ENCODE assay signal across 18 cellular contexts in genomic region chr10:131779661-131780394, GRCh38.
DNase-seq lines count a peak whose midpoint lies in the region; ATAC-seq, FAIRE-seq and TF ChIP-seq lines count a peak whose summit lies in the region.
"Had no signal": no experiment of that assay in that cellular context is flagged by ENCODE, and none has a peak within 500 bp of the region (broad histone marks: within the 10 kb centered on the region; RNA-seq: fewer than 3 reads in every experiment).

No MANE protein-coding gene starts in this region.

- TF ChIP-seq CTCF in kidney (IDR thresholded peaks at IDR 0.05; ENCODE audit: borderline replicate concordance, extremely low read depth, insufficient read depth) (no peak), osteocyte (IDR thresholded peaks at IDR 0.05) (no peak), type B pancreatic cell (conservative IDR thresholded peaks at IDR 0.05) (no peak)

- no peaks in the 10 kb centered on the region for H3K36me3 Mint-ChIP-seq in activated CD8-positive, alpha-beta memory T cell treated with anti-CD3 and anti-CD28 coated beads, Interleukin-2, amount 10 ng/mL, durations not matched to agents 7 days and 5 days
- H3K36me3 Mint-ChIP-seq in osteocyte (ENCODE audit: unreplicated experiment) (peaks cover 2% of the 10 kb centered on the region), type B pancreatic cell (no peaks in the 10 kb centered on the region)
- H3K36me3 Mint-ChIP-seq: CD14-positive monocyte had no signal

- H3K4me1 Mint-ChIP-seq in activated CD8-positive, alpha-beta memory T cell treated with anti-CD3 and anti-CD28 coated beads, Interleukin-2, amount 10 ng/mL, durations not matched to agents 7 days and 5 days, result no peaks in the 10 kb centered on the region
- H3K4me1 Mint-ChIP-seq in osteocyte (ENCODE audit: unreplicated experiment) (no peaks in the 10 kb centered on the region), type B pancreatic cell (ENCODE audit: unreplicated experiment) (peaks cover 5% of the 10 kb centered on the region)
- H3K4me1 Mint-ChIP-seq: CD14-positive monocyte; CD4-positive, alpha-beta memory T cell had no signal

- CTCF ChIA-PET in activated CD8-positive, alpha-beta memory T cell treated with anti-CD3 and anti-CD28 coated beads, Interleukin-2, amount 10 ng/mL, durations not matched to agents 7 days and 5 days (lab: Charles Lee), result no interaction called here

- H3K27ac Mint-ChIP-seq in activated CD8-positive, alpha-beta memory T cell treated with anti-CD3 and anti-CD28 coated beads, Interleukin-2, amount 10 ng/mL, durations not matched to agents 7 days and 5 days, result no peak overlapping the region
- H3K27ac Mint-ChIP-seq in osteocyte (ENCODE audit: unreplicated experiment), result no peak overlapping the region
- no peak overlapping the region for H3K27ac Mint-ChIP-seq in type B pancreatic cell
- H3K27ac Mint-ChIP-seq: CD14-positive monocyte had no signal

- no peaks in the 10 kb centered on the region for H3K27me3 Mint-ChIP-seq in activated CD8-positive, alpha-beta memory T cell treated with anti-CD3 and anti-CD28 coated beads, Interleukin-2, amount 10 ng/mL, durations not matched to agents 7 days and 5 days
- no peaks in the 10 kb centered on the region for H3K27me3 Mint-ChIP-seq in osteocyte (ENCODE audit: unreplicated experiment)
- H3K27me3 Mint-ChIP-seq in type B pancreatic cell, result peaks cover 3% of the 10 kb centered on the region

- H3K4me3 ChIP-seq in kidney (ENCODE audit: low read length in 2 of 2), result no peak overlapping the region
- H3K4me3 ChIP-seq: BLaER1, GM12878, GM23248 had no signal

- H3K36me3 ChIP-seq in kidney (ENCODE audit: control insufficient read depth in 1 of 2, insufficient read depth in 2 of 2, low read length in 2 of 2), result no peaks in the 10 kb centered on the region
- H3K36me3 ChIP-seq: BLaER1 had no signal

- intact Hi-C loops in kidney (cut with DNase I), result no loop called here

- H3K9me3 ChIP-seq in kidney (ENCODE audit: control insufficient read depth in 1 of 2, low read length in 2 of 2), result peaks cover 7 to 27% of the 10 kb centered on the region in 2 donors

- ATAC-seq in activated CD8-positive, alpha-beta memory T cell treated with anti-CD3 and anti-CD28 coated beads, Interleukin-2, amount 10 ng/mL, durations not matched to agents 7 days and 5 days, result no peak
- ATAC-seq in GM19395 (IDR thresholded peaks at IDR 0.05; ENCODE audit: unreplicated experiment), result no peak
- ATAC-seq: GM12878 had no signal

- H3K9ac ChIP-seq in kidney (ENCODE audit: low read length in 2 of 2), result no peak overlapping the region
- H3K9ac ChIP-seq: BLaER1, GM23248 had no signal

- no peak for FAIRE-seq in kidney (lab: Jason Lieb, UNC)
- FAIRE-seq: GM12878, H54 had no signal

- H3K4me3 Mint-ChIP-seq in activated CD8-positive, alpha-beta memory T cell treated with anti-CD3 and anti-CD28 coated beads, Interleukin-2, amount 10 ng/mL, durations not matched to agents 7 days and 5 days, result no peak overlapping the region
- H3K4me3 Mint-ChIP-seq in osteocyte (ENCODE audit: unreplicated experiment) (no peak overlapping the region), type B pancreatic cell (no peak overlapping the region)
- H3K4me3 Mint-ChIP-seq: CD14-positive monocyte; CD4-positive, alpha-beta memory T cell had no signal

- peaks cover 25% of the 10 kb centered on the region for H3K9me3 Mint-ChIP-seq in activated CD8-positive, alpha-beta memory T cell treated with anti-CD3 and anti-CD28 coated beads, Interleukin-2, amount 10 ng/mL, durations not matched to agents 7 days and 5 days (ENCODE audit: low read depth)
- peaks cover 48% of the 10 kb centered on the region for H3K9me3 Mint-ChIP-seq in osteocyte (ENCODE audit: unreplicated experiment)
- H3K9me3 Mint-ChIP-seq in type B pancreatic cell, result peaks cover 11% of the 10 kb centered on the region

- peak; percentile 1 for DNase-seq in activated CD8-positive, alpha-beta memory T cell treated with anti-CD3 and anti-CD28 coated beads, Interleukin-2, amount 50 U/mL, for 48 hours
- no peak for DNase-seq in activated CD8-positive, alpha-beta memory T cell treated with anti-CD3 and anti-CD28 coated beads, Interleukin-2, amount 10 ng/mL, durations not matched to agents 7 days and 5 days
- peak; percentile 38 for DNase-seq in kidney
- DNase-seq in osteocyte (ENCODE audit: extremely low spot score, unreplicated experiment), result peak; percentile 74
- no peak for DNase-seq in type B pancreatic cell (ENCODE audit: extremely low spot score, unreplicated experiment)
- no peak for DNase-seq in DMS153 (lab: John Stamatoyannopoulos, UW)
- no peak for DNase-seq in activated gamma-delta T cell treated with Interleukin-2 at 50 U/mL for 16 hours
- DNase-seq: 8988T; CD4-positive, alpha-beta memory T cell; DMS79 treated with DMSO at 0.1 percent for 48 hours; GF-D8; GM23248; HCEC 1CT had no signal

- H3K4me1 ChIP-seq in kidney (ENCODE audit: control insufficient read depth in 1 of 2, insufficient read depth in 1 of 2, low read depth in 1 of 2, low read length in 2 of 2), result no peaks in the 10 kb centered on the region

- no peak overlapping the region for H3K27ac ChIP-seq in kidney (ENCODE audit: low read depth in 2 of 2, low read length in 2 of 2)
- H3K27ac ChIP-seq: BLaER1, GM23248 had no signal

Comparison
In these comparisons a context has a peak if more than half of its experiments do, and no peak if none do; other contexts are left out.
1. DNase-seq: peak in activated CD8-positive, alpha-beta memory T cell treated with anti-CD3 and anti-CD28 coated beads, Interleukin-2, amount 50 U/mL, for 48 hours (single experiment), kidney (single experiment) and osteocyte (single experiment); none in activated CD8-positive, alpha-beta memory T cell treated with anti-CD3 and anti-CD28 coated beads, Interleukin-2, amount 10 ng/mL, durations not matched to agents 7 days and 5 days (single experiment), type B pancreatic cell (single experiment), DMS153 (single experiment) and activated gamma-delta T cell treated with Interleukin-2 at 50 U/mL for 16 hours (single experiment).